Comparison of ENCODE assay signal across 34 cellular contexts in genomic region chr11:117080370-117080769, GRCh38.
"Had no signal": no experiment of that assay in that cellular context is flagged by ENCODE, and none has a peak within 500 bp of the region (broad histone marks: within the 10 kb centered on the region; RNA-seq: fewer than 3 reads in every experiment).

No MANE protein-coding gene starts in this region.

- DNase-seq: activated B cell treated with CpG ODN at 0.5 μM for 24 hours; activated CD4-positive, alpha-beta memory T cell treated with anti-CD3 and anti-CD28 coated beads for 36 hours; activated CD4-positive, alpha-beta T cell treated with anti-CD3 and anti-CD28 coated beads for 4 hours; activated CD4-positive, alpha-beta T cell treated with anti-CD3 and anti-CD28 coated beads, Interleukin-2, amount 50 U/mL, for 1 hour; activated CD4-positive, CD25-positive, alpha-beta regulatory T cell treated with anti-CD3 and anti-CD28 coated beads, Interleukin-2, amount 50 U/mL, for 72 hours; activated gamma-delta T cell; activated naive CD4-positive, alpha-beta T cell treated with Interleukin-2 at 50 U/mL for 16 hours; activated naive CD8-positive, alpha-beta T cell treated with anti-CD3 and anti-CD28 coated beads, Interleukin-2, amount 10 ng/mL, durations not matched to agents 7 days and 5 days; activated T-cell treated with anti-CD3 and anti-CD28 coated beads, Interleukin-2, amount 50 U/mL, for 1 hour; amygdala; body of pancreas; cerebellar nuclear complex; NCI-H1092 treated with DMSO at 0.1 percent for 48 hours; NCI-H1417; NCI-H146; NCI-H187 treated with DMSO at 0.1 percent for 48 hours; NCI-H2081; NCI-H2171 treated with DMSO at 0.1 percent for 48 hours; NCI-H2227 treated with DMSO at 0.1 percent for 48 hours; NCI-H446 treated with DMSO at 0.1 percent for 48 hours; NCI-H524 treated with DMSO at 0.1 percent for 48 hours; PC-3; Peyer's patch; SIG-M5; T-cell; T-helper 17 cell; T-helper 9 cell had no signal

- H3K9me3 ChIP-seq: body of pancreas, breast epithelium, Peyer's patch had no signal

- H3K27ac ChIP-seq: body of pancreas, breast epithelium, Peyer's patch, RWPE1, VCaP had no signal

- FAIRE-seq: astrocyte, colon had no signal

- H3K36me3 ChIP-seq: breast epithelium, Peyer's patch had no signal

- ATAC-seq: body of pancreas, PC-3, Right ventricle myocardium inferior, SK-N-SH treated with all-trans-retinoic acid at 6 μM for 48 hours, T-cell, T-helper 17 cell had no signal

- H3K4me3 ChIP-seq: body of pancreas, breast epithelium, Peyer's patch had no signal

- H3K27me3 ChIP-seq: body of pancreas, breast epithelium, Peyer's patch had no signal
